In genomic region chr1:10212476-10212875, GRCh38 we compare ENCODE assay signal across 9 cellular contexts. TPM values are rescaled to one million over a fixed set of nuclear protein-coding genes. Genes with fewer than 3 reads are reported as not detected.
DNase-seq lines count a peak whose midpoint lies in the region; ATAC-seq, FAIRE-seq and TF ChIP-seq lines count a peak whose summit lies in the region.
"Had no signal": no experiment of that assay in that cellular context is flagged by ENCODE, and none has a peak within 500 bp of the region (broad histone marks: within the 10 kb centered on the region; RNA-seq: fewer than 3 reads in every experiment).

No MANE protein-coding gene starts in this region.

- SMC1A ChIA-PET in GM12878 (lab: Charles Lee; ENCODE audit: uncharacterized antibody, unreplicated experiment), result interaction anchor here (0.7 to 2.6 kb wide), 10 partner anchors 9 to 298 kb away, joined by 3 to 7 read pairs (median 3); no protein-coding TSS in a partner anchor

- RAD21 ChIA-PET in GM12878 (lab: Charles Lee; ENCODE audit: unreplicated experiment), result interaction anchor here (0.8 to 2.0 kb wide), 3 partner anchors 70 to 151 kb away, joined by 3 to 7 read pairs (median 3); no protein-coding TSS in a partner anchor

- TF ChIP-seq RAD21 in GM12878 (IDR thresholded peaks at IDR 0.05; ENCODE audit: insufficient read depth, low read depth, low read length), result no peak

- no peak overlapping the region for H2AFZ ChIP-seq in GM12878 (ENCODE audit: control insufficient read depth, low read depth, low read length)

- H3K4me3 Mint-ChIP-seq in memory B cell, result peak overlapping the region; percentile 78

- H3K27me3 ChIP-seq in GM12878 (replicated peaks in 1 of 2; ENCODE audit: control insufficient read depth in 2 of 2, insufficient read depth in 2 of 2, low read length in 1 of 2) (no peaks in the 10 kb centered on the region), thoracic aorta (replicated peaks; ENCODE audit: insufficient read depth) (no peaks in the 10 kb centered on the region)

- in situ Hi-C loops in GM12878 (cut with MboI), result no loop called here

- intact Hi-C loops in GM12878 (cut with micrococcal nuclease; ENCODE audit: unreplicated experiment), result loop anchor here (5.0 kb wide), 1 partner anchor 215 kb away; no protein-coding TSS in a partner anchor
- intact Hi-C loops in kidney (cut with DNase I), result no loop called here

- H3K4me2 ChIP-seq in GM12878 (ENCODE audit: control insufficient read depth, insufficient read depth), result peak overlapping the region; percentile 99; the same call in 1 of the 2 replicates

- 84% methylated on average over 1 of the region's 1 CpG for WGBS in GM12878 (ENCODE audit: insufficient coverage, insufficient replicate concordance, low lambda C conversion rate, missing lambda C conversion rate)

- H3K36me3 ChIP-seq in GM12878 (ENCODE audit: control insufficient read depth in 2 of 2, insufficient read depth in 2 of 2, low read length in 1 of 2) (no peaks in the 10 kb centered on the region), thoracic aorta (no peaks in the 10 kb centered on the region), kidney (ENCODE audit: control insufficient read depth in 1 of 2, insufficient read depth in 2 of 2, low read length in 2 of 2) (no peaks in the 10 kb centered on the region)

- peak; percentile 32 for DNase-seq in activated CD8-positive, alpha-beta memory T cell treated with anti-CD3 and anti-CD28 coated beads, Interleukin-2, amount 50 U/mL, for 48 hours
- DNase-seq in activated CD8-positive, alpha-beta memory T cell treated with anti-CD3 and anti-CD28 coated beads, Interleukin-2, amount 50 U/mL, for 4 hours, result no peak
- DNase-seq in GM12878 (ENCODE audit: low read depth, low spot score) (no peak), memory B cell (ENCODE audit: low spot score in 2 of 2) (no peak), thoracic aorta (ENCODE audit: low spot score) (no peak), kidney (no peak), NCI-H2227 (lab: John Stamatoyannopoulos, UW; ENCODE audit: unreplicated experiment) (no peak)
- DNase-seq in stimulated activated CD4-positive, alpha-beta T cell treated with anti-CD3 and anti-CD28 coated beads, Interleukin-15, amount 100 ng/mL, for 24 hours, result no peak

- TF ChIP-seq CTCF in GM12878 (IDR thresholded peaks at IDR 0.05 in 2 of 3, conservative IDR thresholded peaks at IDR 0.05 in 1 of 3; ENCODE audit: control insufficient read depth in 2 of 3, extremely low read depth in 1 of 3, insufficient read depth in 1 of 3, low read depth in 3 of 3, low read length in 3 of 3), result no peak
- no peak for TF ChIP-seq CTCF in thoracic aorta (IDR thresholded peaks at IDR 0.05)
- no peak for TF ChIP-seq CTCF in kidney (IDR thresholded peaks at IDR 0.05; ENCODE audit: borderline replicate concordance, extremely low read depth, insufficient read depth)

- H3K27ac Mint-ChIP-seq in memory B cell, result peak overlapping the region; percentile 81

- FAIRE-seq in GM12878 (lab: Jason Lieb, UNC), result no peak
- FAIRE-seq in kidney (lab: Jason Lieb, UNC), result no peak

- TF ChIP-seq POLR2A in GM12878 (IDR thresholded peaks at IDR 0.05; ENCODE audit: low read depth, low read length), result no peak

- POLR2A ChIA-PET in GM12878 (lab: Charles Lee), result interaction anchor here (0.6 to 0.9 kb wide), 5 partner anchors 9 to 626 kb away, joined by 3 to 6 read pairs (median 3); no protein-coding TSS in a partner anchor

- H3K27ac ChIP-seq in GM12878 (ENCODE audit: control insufficient read depth, insufficient read depth) (no peak overlapping the region), thoracic aorta (peak overlapping the region; percentile 54 to 100), kidney (ENCODE audit: low read depth in 2 of 2, low read length in 2 of 2) (no peak overlapping the region)

- ATAC-seq in GM12878, result no peak
- ATAC-seq in memory B cell (ENCODE audit: low read depth), result no peak
- ATAC-seq in thoracic aorta (ENCODE audit: insufficient number of reproducible peaks, low FRiP score, low read depth), result no peak
- ATAC-seq: Panc1 had no signal

- no peak for TF ChIP-seq EP300 in GM12878 (IDR thresholded peaks at IDR 0.05; ENCODE audit: borderline replicate concordance in 1 of 2, control insufficient read depth in 1 of 2, low read depth in 2 of 2, low read length in 2 of 2)

- H3K4me1 ChIP-seq in GM12878 (ENCODE audit: control insufficient read depth, insufficient read depth, low read length) (peaks cover 7% of the 10 kb centered on the region), thoracic aorta (ENCODE audit: control insufficient read depth in 1 of 2, low read depth in 2 of 2) (peaks cover 27 to 55% of the 10 kb centered on the region in 2 donors), kidney (ENCODE audit: control insufficient read depth in 1 of 2, insufficient read depth in 1 of 2, low read depth in 1 of 2, low read length in 2 of 2) (peaks cover 13 to 14% of the 10 kb centered on the region in 2 donors)

- H3K9me3 ChIP-seq in GM12878 (replicated peaks; ENCODE audit: control insufficient read depth, insufficient read depth, low read length) (no peaks in the 10 kb centered on the region), thoracic aorta (no peaks in the 10 kb centered on the region), kidney (ENCODE audit: control insufficient read depth in 1 of 2, low read length in 2 of 2) (no peaks in the 10 kb centered on the region)

- CTCF ChIA-PET in GM12878 (lab: Yijun Ruan, JAX), result interaction anchor here (0.6 to 2.0 kb wide), 5 partner anchors 11 to 271 kb away, joined by 3 to 6 read pairs (median 4); no protein-coding TSS in a partner anchor

- no TSS peak for BruUV-seq in GM12878 (replicated peaks; lab: Mats Ljungman, UMichigan)

- H3K4me1 Mint-ChIP-seq in memory B cell, result peaks cover 38% of the 10 kb centered on the region

- H3K9ac ChIP-seq in GM12878 (ENCODE audit: control insufficient read depth, insufficient read depth, low read length), result no peak overlapping the region
- H3K9ac ChIP-seq in kidney (ENCODE audit: low read length in 2 of 2), result peak overlapping the region in 1 of 2 donors; percentile 95

- no peak overlapping the region for H3K4me3 ChIP-seq in GM12878
- H3K4me3 ChIP-seq in thoracic aorta, result peak overlapping the region; percentile 96
- H3K4me3 ChIP-seq in kidney (ENCODE audit: low read length in 2 of 2), result peak overlapping the region in 1 of 2 donors; percentile 98

- H4K20me1 ChIP-seq in GM12878 (ENCODE audit: control insufficient read depth, insufficient read depth), result no peaks in the 10 kb centered on the region

- H3K36me3 Mint-ChIP-seq in memory B cell, result no peaks in the 10 kb centered on the region

- peaks cover 21% of the 10 kb centered on the region for H3K79me2 ChIP-seq in GM12878 (ENCODE audit: control insufficient read depth, insufficient read depth, low read length)

- H3K27me3 Mint-ChIP-seq in memory B cell, result no peaks in the 10 kb centered on the region

- H3K9me3 Mint-ChIP-seq in memory B cell, result no peaks in the 10 kb centered on the region

TF ChIP-seq in GM12878, 131 proteins besides CTCF, POLR2A, EP300 and RAD21 (continues in another document):
- no peak for TF ChIP-seq ASH2L (IDR thresholded peaks at IDR 0.05; ENCODE audit: borderline replicate concordance, low read depth)
- TF ChIP-seq EZH2 (IDR thresholded peaks at IDR 0.05; ENCODE audit: borderline replicate concordance, control insufficient read depth, low read depth, low read length), result no peak
- TF ChIP-seq, protein P1, sequence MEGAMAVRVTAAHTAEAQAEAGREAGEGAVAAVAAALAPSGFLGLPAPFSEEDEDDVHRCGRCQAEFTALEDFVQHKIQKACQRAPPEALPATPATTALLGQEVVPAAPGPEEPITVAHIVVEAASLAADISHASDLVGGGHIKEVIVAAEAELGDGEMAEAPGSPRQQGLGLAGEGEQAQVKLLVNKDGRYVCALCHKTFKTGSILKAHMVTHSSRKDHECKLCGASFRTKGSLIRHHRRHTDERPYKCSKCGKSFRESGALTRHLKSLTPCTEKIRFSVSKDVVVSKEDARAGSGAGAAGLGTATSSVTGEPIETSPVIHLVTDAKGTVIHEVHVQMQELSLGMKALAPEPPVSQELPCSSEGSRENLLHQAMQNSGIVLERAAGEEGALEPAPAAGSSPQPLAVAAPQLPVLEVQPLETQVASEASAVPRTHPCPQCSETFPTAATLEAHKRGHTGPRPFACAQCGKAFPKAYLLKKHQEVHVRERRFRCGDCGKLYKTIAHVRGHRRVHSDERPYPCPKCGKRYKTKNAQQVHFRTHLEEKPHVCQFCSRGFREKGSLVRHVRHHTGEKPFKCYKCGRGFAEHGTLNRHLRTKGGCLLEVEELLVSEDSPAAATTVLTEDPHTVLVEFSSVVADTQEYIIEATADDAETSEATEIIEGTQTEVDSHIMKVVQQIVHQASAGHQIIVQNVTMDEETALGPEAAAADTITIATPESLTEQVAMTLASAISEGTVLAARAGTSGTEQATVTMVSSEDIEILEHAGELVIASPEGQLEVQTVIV (IDR thresholded peaks at IDR 0.05; ENCODE audit: borderline replicate concordance, partially characterized antibody), result no peak
- no peak for TF ChIP-seq RB1 (IDR thresholded peaks at IDR 0.05; ENCODE audit: borderline replicate concordance)
- no peak for TF ChIP-seq BMI1 (IDR thresholded peaks at IDR 0.05; ENCODE audit: borderline replicate concordance)
- TF ChIP-seq MYC (IDR thresholded peaks at IDR 0.05; ENCODE audit: insufficient read depth, insufficient read length, insufficient replicate concordance, low read length, severe bottlenecking), result no peak
- no peak for TF ChIP-seq HCFC1 (IDR thresholded peaks at IDR 0.05; ENCODE audit: low read length)
- no peak for TF ChIP-seq CHD4 (IDR thresholded peaks at IDR 0.05)
- TF ChIP-seq GABPA (IDR thresholded peaks at IDR 0.05; ENCODE audit: low read depth), result no peak
- TF ChIP-seq SMC3 (IDR thresholded peaks at IDR 0.05; ENCODE audit: borderline replicate concordance, low read length), result no peak

RNA-seq across cellular contexts. Expression of gene KIF1B, which starts 2.1 kb away (rescaled TPM):
- total RNA-seq in GM12878 (2013; cell fraction: nucleolus; rRNA removed), result 56.3 and 60.5 TPM in 2 replicates
- 10.5 and 10.6 TPM in 2 replicates for total RNA-seq in GM12878 (2014; rRNA removed)
- 10.6 and 12.3 TPM in 2 replicates for total RNA-seq in GM12878 (2014; rRNA removed; fragmentation: Illumina TruSeq; extraction: Trizol)
- 13.3 and 16.5 TPM in 2 replicates for total RNA-seq in GM12878 (2021)
- polyA plus RNA-seq in GM12878 (2011; ENCODE audit: low read depth), result 2.8 TPM
- 7.5 and 9.0 TPM in 2 replicates for polyA plus RNA-seq in GM12878 (2011; rRNA removed)
- polyA plus RNA-seq in GM12878 (2011; cell fraction: cytosol; rRNA removed), result 8.4 and 11.5 TPM in 2 replicates
- polyA plus RNA-seq in GM12878 (2011; cell fraction: nucleus; rRNA removed), result 6.0 and 7.3 TPM in 2 replicates
- 2.7 TPM in 2 replicates for polyA plus RNA-seq in GM12878 (2012)
- polyA plus RNA-seq in GM12878 (2014; fragmentation: Illumina TruSeq; extraction: Trizol), result 14.0 and 17.8 TPM in 2 replicates
- 1 to 10 TPM; 2.1 to 2.2 TPM for polyA plus RNA-seq in GM12878 (2014; fragmentation: Nextera tagmentation; extraction: Ambion mirVana)
- polyA plus RNA-seq in GM12878 (2014; rRNA removed), result 7.9 and 8.5 TPM in 2 replicates
- polyA plus RNA-seq in GM12878 (2016; fragmentation: Nextera tagmentation; extraction: Ambion mirVana), result 1 to 10 TPM; 2.6 to 7.4 TPM
- polyA minus RNA-seq in GM12878 (2011; rRNA and poly(A)+ RNA removed), result 18.5 and 18.9 TPM in 2 replicates
- polyA minus RNA-seq in GM12878 (2011; cell fraction: cytosol; rRNA and poly(A)+ RNA removed), result 4.3 and 6.1 TPM in 2 replicates
- polyA minus RNA-seq in GM12878 (2011; cell fraction: nucleus; rRNA and poly(A)+ RNA removed), result 8.2 and 11.3 TPM in 2 replicates
- total RNA-seq in thoracic aorta, result 10 to 100 TPM; 40.1 to 64.3 TPM
- 46.4 TPM for total RNA-seq in kidney
- polyA plus RNA-seq in kidney (ENCODE audit: insufficient read depth, low read depth, low replicate concordance), result 8.0 TPM

Comparison
In these comparisons a context has a peak if more than half of its experiments do, and no peak if none do; other contexts are left out.
1. H3K27ac ChIP-seq: peak in thoracic aorta (2 of 2); none in GM12878 (single experiment) and kidney (0 of 2).